In genomic region chr12:13156277-13156676, GRCh38 we compare ENCODE assay signal across 18 cellular contexts. TPM values are rescaled to one million over a fixed set of nuclear protein-coding genes. Genes with fewer than 3 reads are reported as not detected.
"Had no signal": no experiment of that assay in that cellular context is flagged by ENCODE, and none has a peak within 500 bp of the region (broad histone marks: within the 10 kb centered on the region; RNA-seq: fewer than 3 reads in every experiment).

No MANE protein-coding gene starts in this region.

- H3K36me3 Mint-ChIP-seq: activated naive CD4-positive, alpha-beta T cell treated with anti-CD3 and anti-CD28 coated beads, Interleukin-2, amount 50 U/mL, for 72 hours had no signal

- H3K27ac ChIP-seq: esophagus muscularis mucosa, heart left ventricle, transverse colon had no signal

- H3K4me3 ChIP-seq: esophagus muscularis mucosa, heart left ventricle, transverse colon had no signal

- H3K4me3 Mint-ChIP-seq: nephron progenitor cell had no signal

- H3K27ac Mint-ChIP-seq: activated naive CD4-positive, alpha-beta T cell treated with anti-CD3 and anti-CD28 coated beads, Interleukin-2, amount 50 U/mL, for 72 hours; nephron progenitor cell had no signal

- DNase-seq: activated T-cell treated with anti-CD3 and anti-CD28 coated beads, Interleukin-2, amount 50 U/mL, for 1 hour; anterior cingulate cortex; foreskin melanocyte; heart left ventricle; nephron progenitor cell; stimulated activated CD4-positive, alpha-beta T cell treated with anti-CD3 and anti-CD28 coated beads, Interleukin-2, amount 100 ng/mL, for 24 hours; stimulated activated naive CD4-positive, alpha-beta T cell; substantia nigra; transverse colon had no signal

- H3K9me3 Mint-ChIP-seq: activated naive CD4-positive, alpha-beta T cell treated with anti-CD3 and anti-CD28 coated beads, Interleukin-2, amount 50 U/mL, for 72 hours; nephron progenitor cell had no signal

- H3K36me3 ChIP-seq: esophagus muscularis mucosa, heart left ventricle, transverse colon had no signal

- H3K9me3 ChIP-seq: transverse colon had no signal

- H3K27me3 ChIP-seq: esophagus muscularis mucosa, heart left ventricle had no signal

RNA-seq across cellular contexts. Expression of gene GSG1, which starts 52.8 kb away (rescaled TPM):
- total RNA-seq: activated naive CD4-positive, alpha-beta T cell treated with anti-CD3 and anti-CD28 coated beads, Interleukin-2, amount 50 U/mL, for 72 hours; bronchial epithelial cell; esophagus muscularis mucosa; heart left ventricle; liver; mesenteric fat pad; osteocyte; pulmonary artery endothelial cell; sciatic nerve; T-helper 1 cell treated with Interleukin-12 subunit alpha and Interleukin-12 subunit beta and Interleukin-4 antibody, amounts not matched to agents 30 ng/mL and 1 ng/mL, for 36 hours; transverse colon had no signal
